In the genomic region with DNA sequence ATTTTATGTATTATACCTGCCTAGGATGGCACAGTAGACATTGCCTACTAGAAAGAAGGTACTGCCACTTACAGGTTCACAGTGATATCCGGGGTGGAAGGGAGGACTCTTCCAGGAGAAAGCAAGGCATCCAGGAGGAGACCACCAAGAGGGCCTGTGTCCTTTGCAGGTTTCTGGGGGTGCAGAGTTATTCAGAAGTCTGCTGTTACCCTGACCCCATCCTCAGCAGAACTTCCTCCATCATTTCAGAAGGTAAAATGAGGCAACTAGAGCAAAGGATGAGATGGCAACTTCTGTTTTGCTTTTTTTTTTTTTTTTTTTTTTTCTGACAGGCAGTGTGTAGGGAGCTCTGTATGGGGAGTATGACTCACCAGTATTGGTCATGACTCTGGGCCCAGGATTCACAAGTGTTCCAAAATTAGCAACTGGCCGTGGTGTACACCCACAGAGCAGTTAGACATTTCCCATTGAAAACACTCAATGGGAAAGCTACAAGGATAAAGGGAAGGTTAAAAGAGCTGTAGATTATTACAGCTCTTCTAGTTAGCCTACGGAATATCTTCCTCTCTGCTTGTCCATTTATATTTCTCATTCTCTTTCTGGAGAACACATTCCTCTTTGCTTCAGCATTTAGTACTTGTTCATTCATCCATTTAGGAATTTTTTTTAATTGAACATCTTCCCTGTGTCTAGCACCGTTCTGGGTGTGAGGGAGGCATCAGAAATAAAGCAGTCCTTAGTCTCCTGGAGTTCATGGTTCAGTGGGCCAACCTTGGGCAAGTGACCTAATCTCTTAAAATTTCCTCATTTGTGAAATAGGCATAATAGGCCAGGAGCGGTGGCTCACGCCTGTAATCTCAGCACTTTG, we compare ENCODE assay signal across 1 cellular context.
A peak's percentile ranks its signal among the peaks of the same experiment; 100 is the strongest.
TF ChIP-seq lines count a peak whose summit lies in the region.

No MANE protein-coding gene starts in this region.

TF ChIP-seq in HCT116, 20 proteins besides CTCF, POLR2A, EP300 and RAD21 (continued from another document):
- TF ChIP-seq ZBTB33 (IDR thresholded peaks at IDR 0.05; ENCODE audit: extremely low read depth, insufficient replicate concordance, low read length) (peak; percentile 43), YY1 (IDR thresholded peaks at IDR 0.05; ENCODE audit: extremely low read depth, insufficient replicate concordance, low read depth, low read length) (no peak), FOSL1 (IDR thresholded peaks at IDR 0.05; ENCODE audit: low read depth) (peak; percentile 92)
